ENCODE assay signal across 8 cellular contexts in genomic region chr3:185825379-185825638, GRCh38. TPM values are rescaled to one million over a fixed set of nuclear protein-coding genes. Genes with fewer than 3 reads are reported as not detected.
DNase-seq lines count a peak whose midpoint lies in the region; ATAC-seq and TF ChIP-seq lines count a peak whose summit lies in the region.

No MANE protein-coding gene starts in this region.

- peaks cover 8% of the 10 kb centered on the region for H3K4me1 Mint-ChIP-seq in activated CD4-positive, alpha-beta T cell treated with anti-CD3 and anti-CD28 coated beads for 36 hours

- no peaks in the 10 kb centered on the region for H3K9me3 Mint-ChIP-seq in activated CD4-positive, alpha-beta T cell treated with anti-CD3 and anti-CD28 coated beads for 36 hours (ENCODE audit: low read depth)

- ATAC-seq in activated CD4-positive, alpha-beta T cell treated with anti-CD3 and anti-CD28 coated beads for 36 hours, result no peak
- ATAC-seq in GM21528 (IDR thresholded peaks at IDR 0.05; ENCODE audit: low FRiP score, unreplicated experiment), result no peak
- no peak for ATAC-seq in HG02973 (IDR thresholded peaks at IDR 0.05; ENCODE audit: unreplicated experiment)

- intact Hi-C loops in activated CD4-positive, alpha-beta T cell treated with anti-CD3 and anti-CD28 coated beads for 36 hours (cut with DNase I, micrococcal nuclease), result loop anchor here in 1 of 2 experiments (5.0 kb wide), 3 partner anchors 87 to 282 kb away; partner anchors contain the start of gene ETV5
- intact Hi-C loops in testis (cut with DNase I; ENCODE audit: low total_unique reads), result no loop called here

- H3K36me3 Mint-ChIP-seq in activated CD4-positive, alpha-beta T cell treated with anti-CD3 and anti-CD28 coated beads for 36 hours (ENCODE audit: low read depth), result no peaks in the 10 kb centered on the region

- TF ChIP-seq CTCF in WI38 (IDR thresholded peaks at IDR 0.05; ENCODE audit: low read depth, low read length) (no peak), testis (IDR thresholded peaks at IDR 0.05) (no peak)

- peaks cover 61% of the 10 kb centered on the region for H3K27me3 Mint-ChIP-seq in activated CD4-positive, alpha-beta T cell treated with anti-CD3 and anti-CD28 coated beads for 36 hours

- no peak for DNase-seq in activated CD4-positive, alpha-beta T cell treated with anti-CD3 and anti-CD28 coated beads for 36 hours
- no peak for DNase-seq in activated CD4-positive, alpha-beta T cell treated with anti-CD3 and anti-CD28 coated beads for 1 hour
- DNase-seq in iPS DF 6.9 (ENCODE audit: low read depth, low spot score), result no peak
- no peak for DNase-seq in testis
- no peak for DNase-seq in stimulated activated CD4-positive, alpha-beta T cell treated with anti-CD3 and anti-CD28 coated beads, Interleukin-4, amount 100 ng/mL, for 24 hours

- no peaks in the 10 kb centered on the region for H3K9me3 ChIP-seq in iPS DF 6.9 (ENCODE audit: control insufficient read depth, insufficient read depth, low read length)
- H3K9me3 ChIP-seq in testis, result no peaks in the 10 kb centered on the region

- CTCF ChIA-PET in activated CD4-positive, alpha-beta T cell treated with anti-CD3 and anti-CD28 coated beads for 36 hours (lab: Charles Lee), result no interaction called here

- H3K4me1 ChIP-seq in iPS DF 6.9 (ENCODE audit: control insufficient read depth, insufficient read depth, low read length) (peaks cover 5% of the 10 kb centered on the region; the same call in 1 of the 2 replicates), testis (peaks cover 8% of the 10 kb centered on the region)

- no CpG with 5 or more reads among the region's 47 CpGs for WGBS in iPS DF 6.9 (ENCODE audit: insufficient coverage, insufficient read length)
- 1% methylated on average over 43 of the region's 47 CpGs; no CpG with 5 or more reads in 1 of the 2 donors for WGBS in testis, 2 donors

- peaks cover 3% of the 10 kb centered on the region; the same call in 1 of the 2 replicates for H3K36me3 ChIP-seq in iPS DF 6.9 (ENCODE audit: control insufficient read depth, insufficient read depth, low read length)
- no peaks in the 10 kb centered on the region for H3K36me3 ChIP-seq in testis (ENCODE audit: low read depth, missing control alignments)

- H3K27me3 ChIP-seq in iPS DF 6.9 (ENCODE audit: control insufficient read depth, insufficient read depth, low read length) (0 out of 2 replicates have a peak, but pooled peaks cover 2% of the 10 kb centered on the region), testis (no peaks in the 10 kb centered on the region)

- POLR2A ChIA-PET in activated CD4-positive, alpha-beta T cell treated with anti-CD3 and anti-CD28 coated beads for 36 hours (lab: Charles Lee), result no interaction called here

- H3K27ac Mint-ChIP-seq in activated CD4-positive, alpha-beta T cell treated with anti-CD3 and anti-CD28 coated beads for 36 hours, result peak overlapping the region; percentile 48

- H3K4me3 Mint-ChIP-seq in activated CD4-positive, alpha-beta T cell treated with anti-CD3 and anti-CD28 coated beads for 36 hours, result peak overlapping the region; percentile 74

- no peak for TF ChIP-seq POLR2A in testis (IDR thresholded peaks at IDR 0.05)

- H3K4me3 ChIP-seq in WI38 (ENCODE audit: low read depth, low read length) (peak overlapping the region; percentile 79), iPS DF 6.9 (ENCODE audit: low read length) (peak overlapping the region; percentile 90; the same call in 1 of the 2 replicates), testis (peak overlapping the region; percentile 49 to 63)

- H3K27ac ChIP-seq in iPS DF 6.9 (ENCODE audit: low read length), result no peak overlapping the region
- peak overlapping the region; percentile 58 to 60 for H3K27ac ChIP-seq in testis

RNA-seq across cellular contexts. Expression of gene IGF2BP2, which starts 0.5 kb away (rescaled TPM):
- under 1 TPM; 0.54 to 0.55 TPM for total RNA-seq in activated CD4-positive, alpha-beta T cell treated with anti-CD3 and anti-CD28 coated beads for 36 hours
- total RNA-seq in testis, result 10 to 100 TPM; 19.4 to 29.1 TPM
- 18.9 TPM for polyA plus RNA-seq in testis (ENCODE audit: insufficient read depth, low read depth, low replicate concordance)

Comparison
In these comparisons a context has a peak if more than half of its experiments do, and no peak if none do; other contexts are left out.
1. RNA of gene IGF2BP2, which starts 0.5 kb away (total RNA-seq): 19.4 to 29.1 TPM in testis; 0.54 to 0.55 TPM in activated CD4-positive, alpha-beta T cell treated with anti-CD3 and anti-CD28 coated beads for 36 hours; every median in the first group is over 10 times any median in the second.
2. Peak in every context shown above with its lines, with median percentiles within 50 percentile points of each other: H3K4me3 ChIP-seq.